In the genomic region with DNA sequence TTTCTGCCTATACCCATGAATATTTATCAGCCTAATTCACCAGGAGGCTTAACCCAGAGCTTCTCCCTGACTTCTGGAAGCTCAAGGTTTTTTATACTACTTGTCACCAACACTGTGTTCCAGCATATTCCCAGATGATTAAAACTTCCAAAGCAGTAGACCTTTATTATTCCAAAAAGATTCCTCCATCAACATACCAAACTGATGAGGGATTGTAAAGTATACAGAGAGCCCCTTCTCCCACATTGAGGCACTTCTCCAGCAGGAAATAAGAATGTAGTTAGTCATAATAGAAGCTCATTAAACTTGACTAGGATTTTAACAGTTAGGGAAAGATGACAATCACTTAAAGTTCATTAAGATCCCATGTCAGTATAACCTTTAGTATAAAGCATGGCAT, we compare ENCODE assay signal across 2 cellular contexts.
TF ChIP-seq lines count a peak whose summit lies in the region.

No MANE protein-coding gene starts in this region.

TF ChIP-seq in GM23338, 12 proteins besides CTCF, POLR2A, EP300 and RAD21 (continued from another document):
- TF ChIP-seq, protein P1, sequence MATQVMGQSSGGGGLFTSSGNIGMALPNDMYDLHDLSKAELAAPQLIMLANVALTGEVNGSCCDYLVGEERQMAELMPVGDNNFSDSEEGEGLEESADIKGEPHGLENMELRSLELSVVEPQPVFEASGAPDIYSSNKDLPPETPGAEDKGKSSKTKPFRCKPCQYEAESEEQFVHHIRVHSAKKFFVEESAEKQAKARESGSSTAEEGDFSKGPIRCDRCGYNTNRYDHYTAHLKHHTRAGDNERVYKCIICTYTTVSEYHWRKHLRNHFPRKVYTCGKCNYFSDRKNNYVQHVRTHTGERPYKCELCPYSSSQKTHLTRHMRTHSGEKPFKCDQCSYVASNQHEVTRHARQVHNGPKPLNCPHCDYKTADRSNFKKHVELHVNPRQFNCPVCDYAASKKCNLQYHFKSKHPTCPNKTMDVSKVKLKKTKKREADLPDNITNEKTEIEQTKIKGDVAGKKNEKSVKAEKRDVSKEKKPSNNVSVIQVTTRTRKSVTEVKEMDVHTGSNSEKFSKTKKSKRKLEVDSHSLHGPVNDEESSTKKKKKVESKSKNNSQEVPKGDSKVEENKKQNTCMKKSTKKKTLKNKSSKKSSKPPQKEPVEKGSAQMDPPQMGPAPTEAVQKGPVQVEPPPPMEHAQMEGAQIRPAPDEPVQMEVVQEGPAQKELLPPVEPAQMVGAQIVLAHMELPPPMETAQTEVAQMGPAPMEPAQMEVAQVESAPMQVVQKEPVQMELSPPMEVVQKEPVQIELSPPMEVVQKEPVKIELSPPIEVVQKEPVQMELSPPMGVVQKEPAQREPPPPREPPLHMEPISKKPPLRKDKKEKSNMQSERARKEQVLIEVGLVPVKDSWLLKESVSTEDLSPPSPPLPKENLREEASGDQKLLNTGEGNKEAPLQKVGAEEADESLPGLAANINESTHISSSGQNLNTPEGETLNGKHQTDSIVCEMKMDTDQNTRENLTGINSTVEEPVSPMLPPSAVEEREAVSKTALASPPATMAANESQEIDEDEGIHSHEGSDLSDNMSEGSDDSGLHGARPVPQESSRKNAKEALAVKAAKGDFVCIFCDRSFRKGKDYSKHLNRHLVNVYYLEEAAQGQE (IDR thresholded peaks at IDR 0.05; ENCODE audit: unreplicated experiment), result no peak
- TF ChIP-seq EZH2 (IDR thresholded peaks at IDR 0.05; ENCODE audit: low read depth, unreplicated experiment) (no peak), ZNF114 (CRISPR knock-in tag; IDR thresholded peaks at IDR 0.05) (no peak), POLR2AphosphoS5 (IDR thresholded peaks at IDR 0.05; ENCODE audit: low read depth) (no peak), STAT1 (IDR thresholded peaks at IDR 0.05; ENCODE audit: unreplicated experiment) (no peak), CREB1 (CRISPR knock-in tag; IDR thresholded peaks at IDR 0.05; ENCODE audit: low read depth) (no peak)
- TF ChIP-seq, protein P2, sequence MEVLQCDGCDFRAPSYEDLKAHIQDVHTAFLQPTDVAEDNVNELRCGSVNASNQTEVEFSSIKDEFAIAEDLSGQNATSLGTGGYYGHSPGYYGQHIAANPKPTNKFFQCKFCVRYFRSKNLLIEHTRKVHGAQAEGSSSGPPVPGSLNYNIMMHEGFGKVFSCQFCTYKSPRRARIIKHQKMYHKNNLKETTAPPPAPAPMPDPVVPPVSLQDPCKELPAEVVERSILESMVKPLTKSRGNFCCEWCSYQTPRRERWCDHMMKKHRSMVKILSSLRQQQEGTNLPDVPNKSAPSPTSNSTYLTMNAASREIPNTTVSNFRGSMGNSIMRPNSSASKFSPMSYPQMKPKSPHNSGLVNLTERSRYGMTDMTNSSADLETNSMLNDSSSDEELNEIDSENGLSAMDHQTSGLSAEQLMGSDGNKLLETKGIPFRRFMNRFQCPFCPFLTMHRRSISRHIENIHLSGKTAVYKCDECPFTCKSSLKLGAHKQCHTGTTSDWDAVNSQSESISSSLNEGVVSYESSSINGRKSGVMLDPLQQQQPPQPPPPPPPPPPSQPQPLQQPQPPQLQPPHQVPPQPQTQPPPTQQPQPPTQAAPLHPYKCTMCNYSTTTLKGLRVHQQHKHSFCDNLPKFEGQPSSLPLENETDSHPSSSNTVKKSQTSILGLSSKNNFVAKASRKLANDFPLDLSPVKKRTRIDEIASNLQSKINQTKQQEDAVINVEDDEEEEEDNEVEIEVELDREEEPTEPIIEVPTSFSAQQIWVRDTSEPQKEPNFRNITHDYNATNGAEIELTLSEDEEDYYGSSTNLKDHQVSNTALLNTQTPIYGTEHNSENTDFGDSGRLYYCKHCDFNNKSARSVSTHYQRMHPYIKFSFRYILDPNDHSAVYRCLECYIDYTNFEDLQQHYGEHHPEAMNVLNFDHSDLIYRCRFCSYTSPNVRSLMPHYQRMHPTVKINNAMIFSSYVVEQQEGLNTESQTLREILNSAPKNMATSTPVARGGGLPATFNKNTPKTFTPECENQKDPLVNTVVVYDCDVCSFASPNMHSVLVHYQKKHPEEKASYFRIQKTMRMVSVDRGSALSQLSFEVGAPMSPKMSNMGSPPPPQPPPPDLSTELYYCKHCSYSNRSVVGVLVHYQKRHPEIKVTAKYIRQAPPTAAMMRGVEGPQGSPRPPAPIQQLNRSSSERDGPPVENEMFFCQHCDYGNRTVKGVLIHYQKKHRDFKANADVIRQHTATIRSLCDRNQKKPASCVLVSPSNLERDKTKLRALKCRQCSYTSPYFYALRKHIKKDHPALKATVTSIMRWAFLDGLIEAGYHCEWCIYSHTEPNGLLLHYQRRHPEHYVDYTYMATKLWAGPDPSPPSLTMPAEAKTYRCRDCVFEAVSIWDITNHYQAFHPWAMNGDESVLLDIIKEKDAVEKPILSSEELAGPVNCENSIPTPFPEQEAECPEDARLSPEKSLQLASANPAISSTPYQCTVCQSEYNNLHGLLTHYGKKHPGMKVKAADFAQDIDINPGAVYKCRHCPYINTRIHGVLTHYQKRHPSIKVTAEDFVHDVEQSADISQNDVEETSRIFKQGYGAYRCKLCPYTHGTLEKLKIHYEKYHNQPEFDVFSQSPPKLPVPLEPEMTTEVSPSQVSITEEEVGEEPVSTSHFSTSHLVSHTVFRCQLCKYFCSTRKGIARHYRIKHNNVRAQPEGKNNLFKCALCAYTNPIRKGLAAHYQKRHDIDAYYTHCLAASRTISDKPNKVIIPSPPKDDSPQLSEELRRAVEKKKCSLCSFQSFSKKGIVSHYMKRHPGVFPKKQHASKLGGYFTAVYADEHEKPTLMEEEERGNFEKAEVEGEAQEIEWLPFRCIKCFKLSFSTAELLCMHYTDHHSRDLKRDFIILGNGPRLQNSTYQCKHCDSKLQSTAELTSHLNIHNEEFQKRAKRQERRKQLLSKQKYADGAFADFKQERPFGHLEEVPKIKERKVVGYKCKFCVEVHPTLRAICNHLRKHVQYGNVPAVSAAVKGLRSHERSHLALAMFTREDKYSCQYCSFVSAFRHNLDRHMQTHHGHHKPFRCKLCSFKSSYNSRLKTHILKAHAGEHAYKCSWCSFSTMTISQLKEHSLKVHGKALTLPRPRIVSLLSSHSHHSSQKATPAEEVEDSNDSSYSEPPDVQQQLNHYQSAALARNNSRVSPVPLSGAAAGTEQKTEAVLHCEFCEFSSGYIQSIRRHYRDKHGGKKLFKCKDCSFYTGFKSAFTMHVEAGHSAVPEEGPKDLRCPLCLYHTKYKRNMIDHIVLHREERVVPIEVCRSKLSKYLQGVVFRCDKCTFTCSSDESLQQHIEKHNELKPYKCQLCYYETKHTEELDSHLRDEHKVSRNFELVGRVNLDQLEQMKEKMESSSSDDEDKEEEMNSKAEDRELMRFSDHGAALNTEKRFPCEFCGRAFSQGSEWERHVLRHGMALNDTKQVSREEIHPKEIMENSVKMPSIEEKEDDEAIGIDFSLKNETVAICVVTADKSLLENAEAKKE (CRISPR knock-in tag; IDR thresholded peaks at IDR 0.05), result no peak

TF ChIP-seq in SK-N-SH treated with all-trans-retinoic acid at 6 μM for 48 hours, 23 proteins besides CTCF, POLR2A, EP300 and RAD21 (continued from another document):
- TF ChIP-seq, protein P3, sequence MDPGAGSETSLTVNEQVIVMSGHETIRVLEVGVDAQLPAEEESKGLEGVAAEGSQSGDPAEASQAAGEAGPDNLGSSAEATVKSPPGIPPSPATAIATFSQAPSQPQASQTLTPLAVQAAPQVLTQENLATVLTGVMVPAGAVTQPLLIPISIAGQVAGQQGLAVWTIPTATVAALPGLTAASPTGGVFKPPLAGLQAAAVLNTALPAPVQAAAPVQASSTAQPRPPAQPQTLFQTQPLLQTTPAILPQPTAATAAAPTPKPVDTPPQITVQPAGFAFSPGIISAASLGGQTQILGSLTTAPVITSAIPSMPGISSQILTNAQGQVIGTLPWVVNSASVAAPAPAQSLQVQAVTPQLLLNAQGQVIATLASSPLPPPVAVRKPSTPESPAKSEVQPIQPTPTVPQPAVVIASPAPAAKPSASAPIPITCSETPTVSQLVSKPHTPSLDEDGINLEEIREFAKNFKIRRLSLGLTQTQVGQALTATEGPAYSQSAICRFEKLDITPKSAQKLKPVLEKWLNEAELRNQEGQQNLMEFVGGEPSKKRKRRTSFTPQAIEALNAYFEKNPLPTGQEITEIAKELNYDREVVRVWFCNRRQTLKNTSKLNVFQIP (CRISPR knock-in tag; IDR thresholded peaks at IDR 0.05; ENCODE audit: borderline replicate concordance, low read depth), result no peak
- TF ChIP-seq, protein P4, sequence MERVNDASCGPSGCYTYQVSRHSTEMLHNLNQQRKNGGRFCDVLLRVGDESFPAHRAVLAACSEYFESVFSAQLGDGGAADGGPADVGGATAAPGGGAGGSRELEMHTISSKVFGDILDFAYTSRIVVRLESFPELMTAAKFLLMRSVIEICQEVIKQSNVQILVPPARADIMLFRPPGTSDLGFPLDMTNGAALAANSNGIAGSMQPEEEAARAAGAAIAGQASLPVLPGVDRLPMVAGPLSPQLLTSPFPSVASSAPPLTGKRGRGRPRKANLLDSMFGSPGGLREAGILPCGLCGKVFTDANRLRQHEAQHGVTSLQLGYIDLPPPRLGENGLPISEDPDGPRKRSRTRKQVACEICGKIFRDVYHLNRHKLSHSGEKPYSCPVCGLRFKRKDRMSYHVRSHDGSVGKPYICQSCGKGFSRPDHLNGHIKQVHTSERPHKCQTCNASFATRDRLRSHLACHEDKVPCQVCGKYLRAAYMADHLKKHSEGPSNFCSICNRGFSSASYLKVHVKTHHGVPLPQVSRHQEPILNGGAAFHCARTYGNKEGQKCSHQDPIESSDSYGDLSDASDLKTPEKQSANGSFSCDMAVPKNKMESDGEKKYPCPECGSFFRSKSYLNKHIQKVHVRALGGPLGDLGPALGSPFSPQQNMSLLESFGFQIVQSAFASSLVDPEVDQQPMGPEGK (CRISPR knock-in tag; IDR thresholded peaks at IDR 0.05; ENCODE audit: borderline replicate concordance), result no peak
- TF ChIP-seq RARB (CRISPR knock-in tag; IDR thresholded peaks at IDR 0.05) (no peak), BACH2 (CRISPR knock-in tag; IDR thresholded peaks at IDR 0.05; ENCODE audit: borderline replicate concordance) (no peak)
